In genomic region chr16:54374136-54374535, GRCh38 we compare ENCODE assay signal across 14 cellular contexts.
DNase-seq lines count a peak whose midpoint lies in the region; ATAC-seq and TF ChIP-seq lines count a peak whose summit lies in the region.
"Had no signal": no experiment of that assay in that cellular context is flagged by ENCODE, and none has a peak within 500 bp of the region (broad histone marks: within the 10 kb centered on the region; RNA-seq: fewer than 3 reads in every experiment).

No MANE protein-coding gene starts in this region.

- H3K36me3 ChIP-seq in smooth muscle cell (ENCODE audit: low read depth) = no peaks in the 10 kb centered on the region

- no peaks in the 10 kb centered on the region for H3K9me3 ChIP-seq in smooth muscle cell (replicated peaks; ENCODE audit: low read depth)

- H3K9ac ChIP-seq in smooth muscle cell (ENCODE audit: low read depth) = peak overlapping the region; percentile 46
- H3K9ac ChIP-seq: parathyroid adenoma had no signal

- H3K4me2 ChIP-seq in smooth muscle cell = peak overlapping the region; percentile 81

- peaks cover 4% of the 10 kb centered on the region for H3K4me1 ChIP-seq in smooth muscle cell (ENCODE audit: low read depth)
- H3K4me1 ChIP-seq: parathyroid adenoma had no signal

- H3K79me2 ChIP-seq in smooth muscle cell (ENCODE audit: low read depth) = no peaks in the 10 kb centered on the region
- H3K79me2 ChIP-seq: parathyroid adenoma had no signal

- no peaks in the 10 kb centered on the region for H4K20me1 ChIP-seq in smooth muscle cell (ENCODE audit: low read depth)

- H3K4me3 ChIP-seq in fibroblast of pulmonary artery (replicated peaks; ENCODE audit: low read depth, low read length) (peak overlapping the region; percentile 29), smooth muscle cell (peak overlapping the region; percentile 19)

- peak; percentile 75 for DNase-seq in NOMO-1 treated with DMSO at 0.1 percent for 48 hours (lab: John Stamatoyannopoulos, UW; ENCODE audit: unreplicated experiment)
- no peak for DNase-seq in NOMO-1 treated with dmso at 0.1 percent for 144 hours (lab: John Stamatoyannopoulos, UW; ENCODE audit: unreplicated experiment)
- DNase-seq in fibroblast of pulmonary artery (ENCODE audit: low read depth) = peak; percentile 14
- no peak for DNase-seq in smooth muscle cell (lab: John Stamatoyannopoulos, UW; ENCODE audit: unreplicated experiment)
- no peak for DNase-seq in cerebellar cortex (ENCODE audit: low spot score)
- no peak for DNase-seq in epidermal melanocyte (ENCODE audit: insufficient read length, low spot score)
- no peak for DNase-seq in SKM-1 treated with dmso at 0.1 percent for 144 hours (lab: John Stamatoyannopoulos, UW; ENCODE audit: unreplicated experiment)
- DNase-seq: activated CD4-positive, CD25-positive, alpha-beta regulatory T cell; activated effector memory CD4-positive, alpha-beta T cell treated with Interleukin-2 at 50 U/mL for 16 hours; glutamatergic neuron; substantia nigra had no signal

- peak; percentile 7; the same call in 1 of the 3 replicates for ATAC-seq in SK-N-SH treated with all-trans-retinoic acid at 6 μM for 48 hours
- ATAC-seq: Right ventricle myocardium inferior had no signal

- no peaks in the 10 kb centered on the region for H3F3A ChIP-seq in smooth muscle cell (ENCODE audit: low read depth)

- H3K27ac ChIP-seq in smooth muscle cell (ENCODE audit: low read depth) = peak overlapping the region; percentile 78
- H3K27ac ChIP-seq: parathyroid adenoma had no signal

- H3K27me3 ChIP-seq in smooth muscle cell (ENCODE audit: low read depth) = peaks cover 5% of the 10 kb centered on the region

- H2AFZ ChIP-seq in smooth muscle cell (ENCODE audit: low read depth) = no peak overlapping the region
- H2AFZ ChIP-seq: parathyroid adenoma had no signal

- WGBS in smooth muscle cell (ENCODE audit: low lambda C conversion rate) = 42% methylated on average over 7 of the region's 7 CpGs

- TF ChIP-seq CTCF in fibroblast of pulmonary artery (IDR thresholded peaks at IDR 0.05; ENCODE audit: low read length, missing control alignments) (no peak), smooth muscle cell (IDR thresholded peaks at IDR 0.05; ENCODE audit: borderline replicate concordance, insufficient read depth, poor library complexity, severe bottlenecking) (no peak)

TF ChIP-seq in SK-N-SH treated with all-trans-retinoic acid at 6 μM for 48 hours, 23 proteins besides CTCF, POLR2A, EP300 and RAD21:
- no peak for TF ChIP-seq SNAI2 (CRISPR knock-in tag; IDR thresholded peaks at IDR 0.05)
- TF ChIP-seq ESRRG (CRISPR knock-in tag; IDR thresholded peaks at IDR 0.05) = no peak
- no peak for TF ChIP-seq ZFP3 (CRISPR knock-in tag; IDR thresholded peaks at IDR 0.05)
- no peak for TF ChIP-seq TOX (CRISPR knock-in tag; IDR thresholded peaks at IDR 0.05; ENCODE audit: borderline replicate concordance)
- no peak for TF ChIP-seq CREB5 (CRISPR knock-in tag; IDR thresholded peaks at IDR 0.05; ENCODE audit: low read depth)
- TF ChIP-seq ZNF565 (CRISPR knock-in tag; conservative IDR thresholded peaks at IDR 0.05; ENCODE audit: low read depth) = no peak
- no peak for TF ChIP-seq CSDC2 (CRISPR knock-in tag; IDR thresholded peaks at IDR 0.05)

Comparison
In these comparisons a context has a peak if more than half of its experiments do, and no peak if none do; other contexts are left out.
1. DNase-seq: peak in NOMO-1 treated with DMSO at 0.1 percent for 48 hours (single experiment) and fibroblast of pulmonary artery (single experiment); none in NOMO-1 treated with dmso at 0.1 percent for 144 hours (single experiment), smooth muscle cell (single experiment), cerebellar cortex (single experiment), epidermal melanocyte (single experiment) and SKM-1 treated with dmso at 0.1 percent for 144 hours (single experiment).